23 cellular contexts compared by ENCODE assay signal in genomic region chr18:23803755-23804154, GRCh38.
"Had no signal": no experiment of that assay in that cellular context is flagged by ENCODE, and none has a peak within 500 bp of the region (broad histone marks: within the 10 kb centered on the region; RNA-seq: fewer than 3 reads in every experiment).

No MANE protein-coding gene starts in this region.

- H3K9me3 ChIP-seq: colonic mucosa, esophagus squamous epithelium, gastrocnemius medialis, heart right ventricle, left lung, lower lobe of right lung, mucosa of descending colon had no signal

- ATAC-seq: effector memory CD8-positive, alpha-beta T cell; esophagus mucosa; gastrocnemius medialis; heart right ventricle; left cardiac atrium; left lung; left ventricle myocardium superior; mucosa of descending colon had no signal

- DNase-seq: colonic mucosa; cortex of kidney; effector CD8-positive, alpha-beta T cell; effector memory CD8-positive, alpha-beta T cell; endodermal cell; erythroblast; esophagus squamous epithelium; foreskin fibroblast; foreskin melanocyte; gastrocnemius medialis; glutamatergic neuron; head of caudate nucleus; heart right ventricle; hippocampal formation; left cardiac atrium; left lung; left ventricle myocardium superior; lower lobe of right lung; mesenchymal stem cell; mucosa of descending colon; naive B cell had no signal

- H3K27ac ChIP-seq: colonic mucosa, epithelial cell of prostate, esophagus squamous epithelium, gastrocnemius medialis, heart right ventricle, left lung, lower lobe of right lung had no signal

- H3K27me3 ChIP-seq: colonic mucosa, esophagus squamous epithelium, gastrocnemius medialis, heart right ventricle, left lung had no signal

- H3K4me3 ChIP-seq: colonic mucosa, esophagus squamous epithelium, gastrocnemius medialis, heart right ventricle, left lung, lower lobe of right lung, mucosa of descending colon had no signal

- H3K36me3 ChIP-seq: colonic mucosa, gastrocnemius medialis, left lung, lower lobe of right lung had no signal

- H3K4me1 ChIP-seq: colonic mucosa, heart right ventricle, left lung, lower lobe of right lung had no signal
